Comparison of ENCODE assay signal across 8 cellular contexts in genomic region chr5:138032572-138033274, GRCh38. TPM values are rescaled to one million over a fixed set of nuclear protein-coding genes. Genes with fewer than 3 reads are reported as not detected.
A peak's percentile ranks its signal among the peaks of the same experiment; 100 is the strongest.
DNase-seq lines count a peak whose midpoint lies in the region; ATAC-seq and TF ChIP-seq lines count a peak whose summit lies in the region.

FAM13B (minus strand) TSS chr5:138033079; CDS start chr5:138019111, 13,968 bp downstream.

- ATAC-seq in DND-41 (ENCODE audit: insufficient read depth, low read depth) (peak; percentile 81), GM21825 (IDR thresholded peaks at IDR 0.05; ENCODE audit: unreplicated experiment) (peak; percentile 47)

- H2AFZ ChIP-seq in DND-41 (ENCODE audit: low read depth, low read length) (peak within 1 kb of the TSS; percentile 98), Karpas-422 (ENCODE audit: low read length) (peak within 1 kb of the TSS; percentile 88), neuron (ENCODE audit: low read depth, low read length) (peak within 1 kb of the TSS; percentile 96)

- H3K9ac ChIP-seq in DND-41 (ENCODE audit: low read depth, low read length) (peak within 1 kb of the TSS; percentile 100), Karpas-422 (ENCODE audit: low read length) (peak within 1 kb of the TSS; percentile 98)

- peaks cover 53% of the 10 kb centered on the region for H3K4me1 ChIP-seq in DND-41 (ENCODE audit: insufficient read depth, low read length)
- peaks cover 73% of the 10 kb centered on the region for H3K4me1 ChIP-seq in Karpas-422 (ENCODE audit: low read length)
- H3K4me1 ChIP-seq in neuron (ENCODE audit: insufficient read depth, low read length), result peaks cover 16% of the 10 kb centered on the region

- peak within 1 kb of the TSS; percentile 91 to 94 for H3K4me3 ChIP-seq in DND-41 (ENCODE audit: low read depth in 1 of 2, low read length in 2 of 2)
- H3K4me3 ChIP-seq in Karpas-422 (ENCODE audit: low read length), result peak within 1 kb of the TSS; percentile 90
- peak within 1 kb of the TSS; percentile 95 for H3K4me3 ChIP-seq in fibroblast of villous mesenchyme (ENCODE audit: low read depth, low read length)
- H3K4me3 ChIP-seq in neuron (ENCODE audit: low read length), result peak within 1 kb of the TSS; percentile 97

- TF ChIP-seq CTCF in DND-41 (IDR thresholded peaks at IDR 0.05; ENCODE audit: borderline replicate concordance, extremely low read depth, low read length, poor library complexity, severe bottlenecking) (no peak), fibroblast of villous mesenchyme (IDR thresholded peaks at IDR 0.05; ENCODE audit: insufficient read depth, low read depth, low read length) (no peak)

- no peaks in the 10 kb centered on the region for H3K9me3 ChIP-seq in DND-41 (ENCODE audit: insufficient read depth, low read length, severe bottlenecking)
- no peaks in the 10 kb centered on the region for H3K9me3 ChIP-seq in Karpas-422 (ENCODE audit: low read length)
- H3K9me3 ChIP-seq in neuron (ENCODE audit: low read length), result no peaks in the 10 kb centered on the region

- H3K27ac ChIP-seq in DND-41 (ENCODE audit: low read length) (peak within 1 kb of the TSS; percentile 98), Karpas-422 (ENCODE audit: low read length) (peak within 1 kb of the TSS; percentile 91), substantia nigra (ENCODE audit: low read depth, low read length, poor library complexity, severe bottlenecking) (peak within 1 kb of the TSS; percentile 99)

- DNase-seq in DND-41 (peak; percentile 82), Karpas-422 (peak; percentile 87), SIG-M5 (lab: John Stamatoyannopoulos, UW) (peak; percentile 75), fibroblast of villous mesenchyme (ENCODE audit: low read depth) (peak; percentile 68), substantia nigra (lab: John Stamatoyannopoulos, UW) (peak in 46 of 49 donors; percentile 43 to 91 (median 76))
- DNase-seq in activated effector memory CD4-positive, alpha-beta T cell treated with anti-CD3 and anti-CD28 coated beads, Interleukin-2, amount 50 U/mL, for 16 hours, result peak; percentile 92

- H3K27me3 ChIP-seq in DND-41 (ENCODE audit: insufficient read depth, low read length, poor library complexity) (no peaks in the 10 kb centered on the region), Karpas-422 (ENCODE audit: low read length) (no peaks in the 10 kb centered on the region), neuron (ENCODE audit: insufficient read depth, low read length) (no peaks in the 10 kb centered on the region)

- H3K4me2 ChIP-seq in DND-41 (ENCODE audit: insufficient read depth, low read length), result peak within 1 kb of the TSS; percentile 97
- H3K4me2 ChIP-seq in Karpas-422 (ENCODE audit: low read depth, low read length, poor library complexity, severe bottlenecking), result peak within 1 kb of the TSS; percentile 80

- H3K9me2 ChIP-seq in Karpas-422 (replicated peaks; ENCODE audit: insufficient read depth, low read length), result no peaks in the 10 kb centered on the region

- H3K79me2 ChIP-seq in DND-41 (ENCODE audit: insufficient read depth, low read length) (peaks cover 60% of the 10 kb centered on the region), Karpas-422 (ENCODE audit: low read length) (peaks cover 48% of the 10 kb centered on the region)

- H3K36me3 ChIP-seq in DND-41 (ENCODE audit: insufficient read depth, low read length) (peaks cover 2% of the 10 kb centered on the region; the same call in 1 of the 2 replicates), Karpas-422 (ENCODE audit: insufficient read depth, low read length) (no peaks in the 10 kb centered on the region), neuron (ENCODE audit: insufficient read depth, low read length) (peaks cover 2% of the 10 kb centered on the region)

- H4K20me1 ChIP-seq in DND-41 (ENCODE audit: insufficient read depth, low read length), result peaks cover 47% of the 10 kb centered on the region
- H4K20me1 ChIP-seq in Karpas-422 (ENCODE audit: insufficient read depth, low read depth, low read length), result peaks cover 39% of the 10 kb centered on the region

RNA-seq across cellular contexts. Expression of gene FAM13B, which starts in this region (rescaled TPM):
- total RNA-seq in Karpas-422 (2014; rRNA removed; shearing (Covaris generic); ENCODE audit: low replicate concordance), result 16.9 and 23.2 TPM in 2 replicates
- 24.5 and 43.2 TPM in 2 replicates for total RNA-seq in fibroblast of villous mesenchyme

Comparison
In these comparisons a context has a peak if more than half of its experiments do, and no peak if none do; other contexts are left out.
1. Peak in every context shown above with its lines: DNase-seq, ATAC-seq, H3K4me3 ChIP-seq and H3K27ac ChIP-seq.